Comparison of ENCODE assay signal across 9 cellular contexts in genomic region chr19:342128-342455, GRCh38. TPM values are rescaled to one million over a fixed set of nuclear protein-coding genes. Genes with fewer than 3 reads are reported as not detected.
A peak's percentile ranks its signal among the peaks of the same experiment; 100 is the strongest.
DNase-seq lines count a peak whose midpoint lies in the region; ATAC-seq and TF ChIP-seq lines count a peak whose summit lies in the region.
"Had no signal": no experiment of that assay in that cellular context is flagged by ENCODE, and none has a peak within 500 bp of the region (broad histone marks: within the 10 kb centered on the region; RNA-seq: fewer than 3 reads in every experiment).

No MANE protein-coding gene starts in this region.

- no peak for TF ChIP-seq POLR2A in gastroesophageal sphincter (IDR thresholded peaks at IDR 0.05)

- DNase-seq in RWPE1 (ENCODE audit: low spot score) (no peak), skeletal muscle cell (ENCODE audit: low read depth) (no peak), NCI-H1436 treated with DMSO at 0.1 percent for 48 hours (lab: John Stamatoyannopoulos, UW) (no peak)
- DNase-seq: NCI-H2081 had no signal

- no peak for TF ChIP-seq CTCF in DOHH2 (IDR thresholded peaks at IDR 0.05; ENCODE audit: low read depth, low read length, poor library complexity, severe bottlenecking)
- TF ChIP-seq CTCF in RWPE1 (conservative IDR thresholded peaks at IDR 0.05; ENCODE audit: low read depth): no peak
- TF ChIP-seq CTCF in gastroesophageal sphincter (IDR thresholded peaks at IDR 0.05): no peak

- no peak for TF ChIP-seq EP300 in gastroesophageal sphincter (IDR thresholded peaks at IDR 0.05)

- ATAC-seq in gastroesophageal sphincter (no peak), HG02798 (IDR thresholded peaks at IDR 0.05; ENCODE audit: poor library complexity, unreplicated experiment) (no peak), HG03342 (IDR thresholded peaks at IDR 0.05; ENCODE audit: unreplicated experiment) (no peak)

- CTCF ChIA-PET in RWPE1 (lab: Yijun Ruan, JAX): interaction anchor here (0.6 kb wide), 1 partner anchor 55 kb away, joined by 3 read pairs; no protein-coding TSS in a partner anchor

- peaks cover 49% of the 10 kb centered on the region for H3K36me3 ChIP-seq in DOHH2 (ENCODE audit: control insufficient read depth, low read length)
- no peaks in the 10 kb centered on the region for H3K36me3 ChIP-seq in gastroesophageal sphincter

- H3K4me1 ChIP-seq in DOHH2 (ENCODE audit: control insufficient read depth, low read length) (peaks cover 24% of the 10 kb centered on the region), gastroesophageal sphincter (peaks cover 0 to 50% (median 33%) of the 10 kb centered on the region in 3 donors)

- 88 to 100% methylated on average over 1 to 6 of the region's 10 CpGs for WGBS in gastroesophageal sphincter (ENCODE audit: low coverage in 1 of 2), 2 donors

- H3K27ac ChIP-seq in DOHH2 (ENCODE audit: low read depth, low read length): no peak overlapping the region
- peak overlapping the region; percentile 21 for H3K27ac ChIP-seq in RWPE1
- peak overlapping the region in 3 of 4 donors; percentile 81 to 88 (median 84) for H3K27ac ChIP-seq in gastroesophageal sphincter

- H3F3A ChIP-seq in DOHH2 (ENCODE audit: control insufficient read depth, insufficient read depth): 0 out of 2 replicates have a peak, but pooled peaks cover 2% of the 10 kb centered on the region

- H3K9me3 ChIP-seq in DOHH2 (ENCODE audit: control insufficient read depth, insufficient read depth, low read length) (peaks cover 3% of the 10 kb centered on the region; the same call in 1 of the 2 replicates), gastroesophageal sphincter (no peaks in the 10 kb centered on the region)
- H3K9me3 ChIP-seq: tibial nerve had no signal

- H4K20me1 ChIP-seq in DOHH2 (ENCODE audit: control insufficient read depth, insufficient read depth, low read depth, low read length): 0 out of 2 replicates have a peak, but pooled peaks cover 4% of the 10 kb centered on the region

- POLR2A ChIA-PET in RWPE1 (lab: Yijun Ruan, JAX; ENCODE audit: low non-redundant PET): no interaction called here

- H3K79me2 ChIP-seq in DOHH2 (ENCODE audit: control insufficient read depth, low read length): peaks cover 68% of the 10 kb centered on the region

- H3K27me3 ChIP-seq in DOHH2 (ENCODE audit: control insufficient read depth, low read length) (no peaks in the 10 kb centered on the region), gastroesophageal sphincter (peaks cover 3% of the 10 kb centered on the region)
- H3K27me3 ChIP-seq: tibial nerve had no signal

- H3K4me3 ChIP-seq in DOHH2 (ENCODE audit: low read length): peak overlapping the region; percentile 6; the same call in 1 of the 2 replicates
- peak overlapping the region in 1 of 2 donors; percentile 92 for H3K4me3 ChIP-seq in gastroesophageal sphincter
- peak overlapping the region; percentile 68 for H3K4me3 ChIP-seq in skeletal muscle cell (ENCODE audit: low read depth, low read length)

- H3K4me2 ChIP-seq in DOHH2 (ENCODE audit: low read length): peak overlapping the region; percentile 71

- H3K9me2 ChIP-seq in DOHH2 (replicated peaks; ENCODE audit: control insufficient read depth, low read length): no peaks in the 10 kb centered on the region

RNA-seq across cellular contexts. Expression of gene MIER2, which starts 2.5 kb away (rescaled TPM):
- 10 to 100 TPM in 3 of 4 donors, 1 to 10 TPM in 1; 8.3 to 24.0 (median 20.1) TPM for total RNA-seq in gastroesophageal sphincter

RNA-seq across cellular contexts. Expression of gene PLPP2, which starts 50.9 kb away (rescaled TPM):
- total RNA-seq in gastroesophageal sphincter: 10 to 100 TPM in 1 of 4 donors, 1 to 10 TPM in 3; 2.3 to 26.4 (median 3.7) TPM
